Comparison of ENCODE assay signal across 1 cellular context in the genomic region with DNA sequence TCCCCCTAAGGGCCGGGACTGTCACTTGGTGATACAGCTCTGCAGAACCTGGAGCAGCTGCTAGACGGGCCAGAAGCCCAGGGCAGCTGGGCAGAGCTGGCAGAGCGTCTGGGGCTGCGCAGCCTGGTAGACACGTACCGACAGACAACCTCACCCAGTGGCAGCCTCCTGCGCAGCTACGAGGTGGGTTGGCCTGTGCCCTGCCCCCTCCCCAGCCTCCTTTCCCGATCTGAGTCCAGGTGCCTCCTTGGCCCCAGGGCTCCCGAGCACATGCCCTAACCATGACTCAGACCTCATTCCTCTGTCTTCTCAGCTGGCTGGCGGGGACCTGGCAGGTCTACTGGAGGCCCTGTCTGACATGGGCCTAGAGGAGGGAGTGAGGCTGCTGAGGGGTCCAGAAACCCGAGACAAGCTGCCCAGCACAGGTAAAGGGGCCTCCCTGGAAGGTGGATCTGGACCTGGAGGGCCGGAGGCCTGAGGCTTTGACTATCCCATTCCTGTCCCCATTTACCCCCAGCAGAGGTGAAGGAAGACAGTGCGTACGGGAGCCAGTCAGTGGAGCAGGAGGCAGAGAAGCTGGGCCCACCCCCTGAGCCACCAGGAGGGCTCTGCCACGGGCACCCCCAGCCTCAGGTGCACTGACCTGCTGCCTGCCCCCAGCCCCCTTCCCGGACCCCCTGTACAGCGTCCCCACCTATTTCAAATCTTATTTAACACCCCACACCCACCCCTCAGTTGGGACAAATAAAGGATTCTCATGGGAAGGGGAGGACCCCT.
TF ChIP-seq lines count a peak whose summit lies in the region.

No MANE protein-coding gene starts in this region.

TF ChIP-seq in GM12878, 131 proteins besides CTCF, POLR2A, EP300 and RAD21:
- no peak for TF ChIP-seq RELA (IDR thresholded peaks at IDR 0.05; ENCODE audit: borderline replicate concordance, partially characterized antibody)
- no peak for TF ChIP-seq MTA2 (IDR thresholded peaks at IDR 0.05; ENCODE audit: low read depth)
